Comparison of ENCODE assay signal across 1 cellular context in the genomic region with DNA sequence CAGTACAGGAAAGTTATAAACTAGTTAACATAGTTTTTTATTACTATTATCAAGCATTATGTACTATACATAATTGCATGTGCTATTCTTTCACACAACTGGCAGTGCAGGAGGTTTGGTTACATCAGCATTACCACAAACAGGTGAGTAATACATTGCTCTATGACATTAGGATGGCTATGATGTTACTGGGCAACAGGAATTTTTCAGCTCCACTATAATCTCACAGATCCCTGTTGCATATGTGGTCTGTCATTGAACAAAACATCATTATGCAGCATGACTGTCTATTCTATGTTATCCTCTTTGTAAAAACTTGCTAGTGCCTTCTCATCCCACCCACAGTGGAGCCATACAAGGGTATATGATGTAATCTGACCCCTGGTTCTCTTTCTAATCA.
A peak's percentile ranks its signal among the peaks of the same experiment; 100 is the strongest.
TF ChIP-seq lines count a peak whose summit lies in the region.

No MANE protein-coding gene starts in this region.

TF ChIP-seq in SK-N-SH, 30 proteins besides CTCF, POLR2A, EP300 and RAD21:
- no peak for TF ChIP-seq REST (IDR thresholded peaks at IDR 0.05; ENCODE audit: low read depth, low read length)
- TF ChIP-seq FOSL2 (IDR thresholded peaks at IDR 0.05; ENCODE audit: borderline replicate concordance, low read depth) = 0 out of 2 replicates have a peak, but pooled peaks have one; percentile 12
- peak; percentile 26; the same call in 1 of the 2 replicates for TF ChIP-seq TCF12 (IDR thresholded peaks at IDR 0.05)
